In the genomic region with DNA sequence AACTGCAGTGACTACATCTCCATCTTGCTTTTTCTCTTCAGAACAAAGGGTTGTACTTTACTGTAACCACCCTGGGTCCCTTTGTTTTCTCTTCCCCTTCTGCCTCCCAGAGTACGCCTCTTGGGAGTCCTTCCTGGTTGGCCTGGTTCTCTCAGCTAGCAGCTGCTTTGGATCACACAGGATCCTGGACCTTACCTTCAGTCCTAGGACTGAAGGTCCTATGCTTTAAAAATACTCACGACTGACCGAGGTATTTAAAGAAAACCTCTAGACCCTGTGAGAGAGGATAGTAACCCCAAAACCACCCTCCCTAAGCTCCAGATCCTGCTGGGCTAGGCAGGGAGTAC, we compare ENCODE assay signal across 22 cellular contexts.
"Had no signal": no experiment of that assay in that cellular context is flagged by ENCODE, and none has a peak within 500 bp of the region (broad histone marks: within the 10 kb centered on the region; RNA-seq: fewer than 3 reads in every experiment).

No MANE protein-coding gene starts in this region.

- ATAC-seq: esophagus mucosa; left lobe of liver; mucosa of descending colon; naive thymus-derived CD8-positive, alpha-beta T cell; right lobe of liver; stimulated activated memory B cell treated with anti-CD40 and anti-IgM and Interleukin-4, amounts not matched to agents 10 μg/mL and 1 μg/mL and 100 μg/mL, for 72 hours had no signal

- H3K27me3 Mint-ChIP-seq: stimulated activated memory B cell treated with anti-CD40 and anti-IgM and Interleukin-4, amounts not matched to agents 10 μg/mL and 1 μg/mL and 100 μg/mL, for 72 hours had no signal

- FAIRE-seq: endometrium, frontal cortex had no signal

- H3K4me3 ChIP-seq: mucosa of descending colon, ovary, prostate gland, right lobe of liver, spleen, tibial artery had no signal

- H3K27me3 ChIP-seq: ovary, right lobe of liver, spleen, tibial artery had no signal

- H3K27ac Mint-ChIP-seq: stimulated activated memory B cell treated with anti-CD40 and anti-IgM and Interleukin-4, amounts not matched to agents 10 μg/mL and 1 μg/mL and 100 μg/mL, for 72 hours; stimulated activated naive CD8-positive, alpha-beta T cell treated with anti-CD3 and anti-CD28 coated beads, Interleukin-15, Interleukin-2, amounts not matched to agents 100 ng/mL and 50 ng/mL, for 24 hours had no signal

- H3K36me3 Mint-ChIP-seq: naive thymus-derived CD8-positive, alpha-beta T cell; stimulated activated memory B cell treated with anti-CD40 and anti-IgM and Interleukin-4, amounts not matched to agents 10 μg/mL and 1 μg/mL and 100 μg/mL, for 72 hours had no signal

- H3K36me3 ChIP-seq: ovary, prostate gland, right lobe of liver, spleen had no signal

- H3K9me3 ChIP-seq: mucosa of descending colon, ovary, prostate gland, right lobe of liver, spleen, tibial artery had no signal

- DNase-seq: effector memory CD4-positive, alpha-beta T cell; islet precursor cell; mammary epithelial cell; mucosa of descending colon; naive thymus-derived CD8-positive, alpha-beta T cell; nucleus accumbens; ovary; retina; right lobe of liver; spleen; stimulated activated CD4-positive, alpha-beta T cell treated with anti-CD3 and anti-CD28 coated beads, Interleukin-15, amount 100 ng/mL, for 24 hours; stimulated activated CD4-positive, alpha-beta T cell treated with anti-CD3 and anti-CD28 coated beads, Interleukin-1b, Interleukin-23, amount 100 ng/mL, for 48 hours; stimulated activated CD4-positive, alpha-beta T cell treated with anti-CD3 and anti-CD28 coated beads, Interleukin-4, amount 100 ng/mL, for 24 hours; tibial artery had no signal

- H3K4me3 Mint-ChIP-seq: naive thymus-derived CD8-positive, alpha-beta T cell; neural crest cell; stimulated activated memory B cell treated with anti-CD40 and anti-IgM and Interleukin-4, amounts not matched to agents 10 μg/mL and 1 μg/mL and 100 μg/mL, for 72 hours; stimulated activated naive CD8-positive, alpha-beta T cell treated with anti-CD3 and anti-CD28 coated beads, Interleukin-15, Interleukin-2, amounts not matched to agents 100 ng/mL and 50 ng/mL, for 24 hours had no signal

- H3K27ac ChIP-seq: ovary, prostate gland, spleen, tibial artery had no signal

- H3K4me1 ChIP-seq: prostate gland had no signal

- H3K9me3 Mint-ChIP-seq: naive thymus-derived CD8-positive, alpha-beta T cell; neural crest cell; stimulated activated memory B cell treated with anti-CD40 and anti-IgM and Interleukin-4, amounts not matched to agents 10 μg/mL and 1 μg/mL and 100 μg/mL, for 72 hours; stimulated activated naive CD8-positive, alpha-beta T cell treated with anti-CD3 and anti-CD28 coated beads, Interleukin-15, Interleukin-2, amounts not matched to agents 100 ng/mL and 50 ng/mL, for 24 hours had no signal
